In genomic region chr3:101685870-101686307, GRCh38 we compare ENCODE assay signal across 8 cellular contexts. TPM values are rescaled to one million over a fixed set of nuclear protein-coding genes. Genes with fewer than 3 reads are reported as not detected.
A peak's percentile ranks its signal among the peaks of the same experiment; 100 is the strongest.
DNase-seq lines count a peak whose midpoint lies in the region; ATAC-seq, FAIRE-seq and TF ChIP-seq lines count a peak whose summit lies in the region.

No MANE protein-coding gene starts in this region.

- H3K4me3 Mint-ChIP-seq in memory B cell: peak overlapping the region; percentile 99

- peak overlapping the region; percentile 96 for H3K27ac ChIP-seq in aorta (ENCODE audit: low read depth in 1 of 2, low read length in 2 of 2)

- H3K27me3 Mint-ChIP-seq in memory B cell: no peaks in the 10 kb centered on the region

- H3K4me3 ChIP-seq in bronchial epithelial cell (ENCODE audit: low read depth, low read length) (peak overlapping the region; percentile 57), aorta (ENCODE audit: low read length in 2 of 2) (peak overlapping the region; percentile 73 to 75)

- peaks cover 0 to 2% of the 10 kb centered on the region in 2 donors for H3K4me1 ChIP-seq in aorta (ENCODE audit: control insufficient read depth in 1 of 2, insufficient read depth in 2 of 2, low read length in 2 of 2)

- DNase-seq in bronchial epithelial cell (ENCODE audit: low read depth): peak; percentile 25
- no peak for DNase-seq in memory B cell (ENCODE audit: low spot score in 2 of 2)
- DNase-seq in aorta: no peak
- DNase-seq in NCI-H2227 (lab: John Stamatoyannopoulos, UW; ENCODE audit: unreplicated experiment): no peak
- DNase-seq in SW480 (ENCODE audit: low spot score): no peak
- DNase-seq in NCI-H2196 treated with DMSO at 0.1 percent for 48 hours (lab: John Stamatoyannopoulos, UW; ENCODE audit: unreplicated experiment): no peak

- ATAC-seq in GM19023 (IDR thresholded peaks at IDR 0.05; ENCODE audit: unreplicated experiment) (peak; percentile 4), HG03565 (IDR thresholded peaks at IDR 0.05; ENCODE audit: unreplicated experiment) (peak; percentile 1), memory B cell (ENCODE audit: low read depth) (peak; percentile 1), aorta (ENCODE audit: low FRiP score) (peak; percentile 26)

- H3K27ac Mint-ChIP-seq in memory B cell: peak overlapping the region; percentile 95

- 2 to 3% methylated on average over 11 of the region's 11 CpGs for WGBS in aorta, 2 donors

- H3K36me3 ChIP-seq in bronchial epithelial cell (ENCODE audit: control insufficient read depth, insufficient read depth, low read length): peaks cover 5% of the 10 kb centered on the region
- H3K36me3 ChIP-seq in aorta (ENCODE audit: control insufficient read depth in 1 of 2, insufficient read depth in 2 of 2, low read length in 1 of 2): peaks cover 0 to 4% of the 10 kb centered on the region in 2 donors

- intact Hi-C loops in aorta (cut with DNase I): loop anchor here in 1 of 2 donors (1.0 kb wide), 1 partner anchor 10 kb away; no protein-coding TSS in a partner anchor

- no peak for TF ChIP-seq CTCF in bronchial epithelial cell (IDR thresholded peaks at IDR 0.05; ENCODE audit: insufficient read depth, low read length, severe bottlenecking)

- no peaks in the 10 kb centered on the region for H3K9me3 Mint-ChIP-seq in memory B cell

- FAIRE-seq in bronchial epithelial cell (lab: Jason Lieb, UNC): no peak

- H3K9me3 ChIP-seq in aorta (ENCODE audit: control insufficient read depth, low read length): no peaks in the 10 kb centered on the region

- peaks cover 12% of the 10 kb centered on the region for H3K4me1 Mint-ChIP-seq in memory B cell

- H3K36me3 Mint-ChIP-seq in memory B cell: peaks cover 14% of the 10 kb centered on the region

- H3K27me3 ChIP-seq in bronchial epithelial cell (ENCODE audit: control insufficient read depth, insufficient read depth, low read length) (no peaks in the 10 kb centered on the region), aorta (ENCODE audit: control insufficient read depth in 1 of 2, insufficient read depth in 2 of 2, low read length in 1 of 2) (no peaks in the 10 kb centered on the region)

RNA-seq across cellular contexts. Expression of gene RPL24, which starts 0.6 kb away (rescaled TPM):
- 1,828 and 1,902 TPM in 2 replicates for total RNA-seq in bronchial epithelial cell
- total RNA-seq in aorta: 100 to 1,000 TPM; 752 to 765 TPM
- 1,000 to 10,000 TPM; 1,955 to 4,322 TPM for polyA plus RNA-seq in aorta

RNA-seq across cellular contexts. Expression of gene ZBTB11, which starts 9.0 kb away (rescaled TPM):
- 30.3 and 34.2 TPM in 2 replicates for total RNA-seq in bronchial epithelial cell
- 10 to 100 TPM; 15.3 to 18.5 TPM for total RNA-seq in aorta
- polyA plus RNA-seq in aorta: 1 to 10 TPM; 3.3 to 5.7 TPM

RNA-seq across cellular contexts. Expression of gene CEP97, which starts 38.5 kb away (rescaled TPM):
- total RNA-seq in bronchial epithelial cell (12.0 and 13.4 TPM in 2 replicates), aorta (10 to 100 TPM in 1 of 2 donors, 1 to 10 TPM in 1; 9.0 to 11.9 TPM)
- 1 to 10 TPM; 1.6 to 2.4 TPM for polyA plus RNA-seq in aorta
